9 cellular contexts compared by ENCODE assay signal in genomic region chr1:25566730-25567341, GRCh38. TPM values are rescaled to one million over a fixed set of nuclear protein-coding genes. Genes with fewer than 3 reads are reported as not detected.
DNase-seq lines count a peak whose midpoint lies in the region; ATAC-seq, FAIRE-seq and TF ChIP-seq lines count a peak whose summit lies in the region.
"Had no signal": no experiment of that assay in that cellular context is flagged by ENCODE, and none has a peak within 500 bp of the region (broad histone marks: within the 10 kb centered on the region; RNA-seq: fewer than 3 reads in every experiment).

No MANE protein-coding gene starts in this region.

- peak; percentile 63 for FAIRE-seq in G401.6 (lab: Jason Lieb, UNC)

- peaks cover 33 to 77% (median 47%) of the 10 kb centered on the region in 3 donors for H3K4me1 ChIP-seq in esophagus squamous epithelium
- peaks cover 35% of the 10 kb centered on the region for H3K4me1 ChIP-seq in rectal smooth muscle tissue (ENCODE audit: control insufficient read depth, insufficient read depth, low read length)
- H3K4me1 ChIP-seq in A673 (ENCODE audit: insufficient read depth, low read length, poor library complexity, severe bottlenecking) = peaks cover 2% of the 10 kb centered on the region

- no peak for ATAC-seq in GM19455 (IDR thresholded peaks at IDR 0.05; ENCODE audit: unreplicated experiment)
- no peak for ATAC-seq in HG03025 (IDR thresholded peaks at IDR 0.05; ENCODE audit: low FRiP score, unreplicated experiment)
- ATAC-seq: mucosa of descending colon had no signal

- TF ChIP-seq POLR2A in esophagus squamous epithelium (IDR thresholded peaks at IDR 0.05) = peak in 1 of 4 donors; percentile 11

- no TSS peak for BruUV-seq in A673 (replicated peaks; lab: Mats Ljungman, UMichigan)

- no peaks in the 10 kb centered on the region for H3K9me3 ChIP-seq in esophagus squamous epithelium
- H3K9me3 ChIP-seq in A673 (ENCODE audit: low read depth, low read length, poor library complexity, severe bottlenecking) = no peaks in the 10 kb centered on the region
- H3K9me3 ChIP-seq: mucosa of descending colon had no signal

- intact Hi-C loops in esophagus squamous epithelium (cut with DNase I) (no loop called here), A673 (cut with micrococcal nuclease; ENCODE audit: unreplicated experiment) (no loop called here)

- peaks cover 6 to 36% (median 12%) of the 10 kb centered on the region in 3 donors for H3K36me3 ChIP-seq in esophagus squamous epithelium
- H3K36me3 ChIP-seq in rectal smooth muscle tissue (ENCODE audit: control insufficient read depth, insufficient read depth, low read length) = peaks cover 4% of the 10 kb centered on the region
- no peaks in the 10 kb centered on the region for H3K36me3 ChIP-seq in A673 (ENCODE audit: insufficient read depth, low read length, poor library complexity, severe bottlenecking)

- POLR2A ChIA-PET in A673 (lab: Charles Lee; ENCODE audit: low non-redundant PET) = interaction anchor here (0.5 kb wide), 1 partner anchor 52 kb away, joined by 3 read pairs; no protein-coding TSS in a partner anchor

- CTCF ChIA-PET in A673 (lab: Charles Lee) = no interaction called here

- peak overlapping the region in 1 of 4 donors; percentile 23 for H3K4me3 ChIP-seq in esophagus squamous epithelium
- H3K4me3 ChIP-seq in rectal smooth muscle tissue (ENCODE audit: low read length) = no peak overlapping the region
- no peak overlapping the region for H3K4me3 ChIP-seq in A673 (ENCODE audit: low read depth, low read length, poor library complexity, severe bottlenecking)
- H3K4me3 ChIP-seq: mucosa of descending colon had no signal

- TF ChIP-seq CTCF in VCaP (conservative IDR thresholded peaks at IDR 0.05) = no peak; the same call in 1 of the 2 replicates
- TF ChIP-seq CTCF in esophagus squamous epithelium (IDR thresholded peaks at IDR 0.05) = peak in 1 of 6 experiments; percentile 6
- TF ChIP-seq CTCF in A673 (conservative IDR thresholded peaks at IDR 0.05; ENCODE audit: low read depth, low read length) = no peak

- no peaks in the 10 kb centered on the region for H3K27me3 ChIP-seq in esophagus squamous epithelium
- no peaks in the 10 kb centered on the region for H3K27me3 ChIP-seq in rectal smooth muscle tissue (ENCODE audit: control insufficient read depth, insufficient read depth, low read length)
- H3K27me3 ChIP-seq in A673 (replicated peaks; ENCODE audit: insufficient read depth, low read depth, low read length, poor library complexity) = no peaks in the 10 kb centered on the region

- 15 to 47% methylated on average over 2 to 5 of the region's 21 CpGs for WGBS in esophagus squamous epithelium, 2 donors

- H3K9ac ChIP-seq in rectal smooth muscle tissue (ENCODE audit: low read length) = no peak overlapping the region

- H3K27ac ChIP-seq in VCaP (peak overlapping the region; percentile 86), esophagus squamous epithelium (peak overlapping the region; percentile 75 to 93 (median 86)), rectal smooth muscle tissue (ENCODE audit: low read depth, low read length) (peak overlapping the region; percentile 79), A673 (ENCODE audit: low read depth, low read length, poor library complexity, severe bottlenecking) (no peak overlapping the region)

- DNase-seq in esophagus squamous epithelium (lab: John Stamatoyannopoulos, UW) = no peak
- no peak for DNase-seq in A673 (ENCODE audit: low spot score)
- no peak for DNase-seq in DMS79 (lab: John Stamatoyannopoulos, UW)

RNA-seq across cellular contexts. Expression of gene LDLRAP1, which starts 23.4 kb away (rescaled TPM):
- total RNA-seq in esophagus squamous epithelium (10 to 100 TPM; 17.0 to 21.4 (median 19.5) TPM), A673 (2021) (5.5 and 9.4 TPM in 2 replicates)

RNA-seq across cellular contexts. Expression of gene MAN1C1, which starts 49.8 kb away (rescaled TPM):
- 1 to 10 TPM in 3 of 4 donors, under 1 TPM in 1; 0.91 to 7.4 (median 3.8) TPM for total RNA-seq in esophagus squamous epithelium
- total RNA-seq in A673 (2021) = 0.21 and 0.22 TPM in 2 replicates
